9 cellular contexts compared by ENCODE assay signal in genomic region chr1:89286549-89287181, GRCh38. TPM values are rescaled to one million over a fixed set of nuclear protein-coding genes. Genes with fewer than 3 reads are reported as not detected.
DNase-seq lines count a peak whose midpoint lies in the region; ATAC-seq and TF ChIP-seq lines count a peak whose summit lies in the region.
"Had no signal": no experiment of that assay in that cellular context is flagged by ENCODE, and none has a peak within 500 bp of the region (broad histone marks: within the 10 kb centered on the region; RNA-seq: fewer than 3 reads in every experiment).

No MANE protein-coding gene starts in this region.

- peaks cover 61% of the 10 kb centered on the region for H3K4me1 Mint-ChIP-seq in CD8-positive, alpha-beta T cell (ENCODE audit: low read depth)

- DNase-seq in CD8-positive, alpha-beta T cell = no peak
- DNase-seq in esophagus squamous epithelium (lab: John Stamatoyannopoulos, UW) (no peak), NCI-H446 treated with DMSO at 0.1 percent for 48 hours (lab: John Stamatoyannopoulos, UW) (no peak), HPDE6-E6E7 (ENCODE audit: extremely low spot score) (no peak), SIG-M5 (lab: John Stamatoyannopoulos, UW) (no peak)

- H3K4me3 ChIP-seq in CD8-positive, alpha-beta T cell (ENCODE audit: low read depth, low read length) = peak overlapping the region; percentile 30
- peak overlapping the region in 2 of 4 donors; percentile 6 to 39 for H3K4me3 ChIP-seq in esophagus squamous epithelium
- H3K4me3 ChIP-seq: SJSA1 had no signal

- no peaks in the 10 kb centered on the region for H3K27me3 ChIP-seq in CD8-positive, alpha-beta T cell (ENCODE audit: insufficient read depth, low read length)
- H3K27me3 ChIP-seq in esophagus squamous epithelium = no peaks in the 10 kb centered on the region
- H3K27me3 ChIP-seq: SJSA1 had no signal

- peak; percentile 70 for ATAC-seq in CD8-positive, alpha-beta T cell
- ATAC-seq in GM19455 (IDR thresholded peaks at IDR 0.05; ENCODE audit: unreplicated experiment) = peak; percentile 93
- ATAC-seq in HG03378 (IDR thresholded peaks at IDR 0.05; ENCODE audit: unreplicated experiment) = peak; percentile 96
- no peak for ATAC-seq in SK-N-SH treated with all-trans-retinoic acid at 6 μM for 48 hours

- H3K27me3 Mint-ChIP-seq in CD8-positive, alpha-beta T cell (ENCODE audit: low read depth) = no peaks in the 10 kb centered on the region

- TF ChIP-seq CTCF in CD8-positive, alpha-beta T cell (IDR thresholded peaks at IDR 0.05) = no peak
- no peak for TF ChIP-seq CTCF in esophagus squamous epithelium (IDR thresholded peaks at IDR 0.05)

- no peaks in the 10 kb centered on the region for H3K36me3 Mint-ChIP-seq in CD8-positive, alpha-beta T cell

- H3K4me3 Mint-ChIP-seq in CD8-positive, alpha-beta T cell = peak overlapping the region; percentile 74

- H3K9me3 ChIP-seq in CD8-positive, alpha-beta T cell (ENCODE audit: low read length) = no peaks in the 10 kb centered on the region
- no peaks in the 10 kb centered on the region for H3K9me3 ChIP-seq in esophagus squamous epithelium
- H3K9me3 ChIP-seq: SJSA1 had no signal

- peak overlapping the region; percentile 90 for H3K27ac Mint-ChIP-seq in CD8-positive, alpha-beta T cell

- WGBS in esophagus squamous epithelium, 2 donors = 13 to 20% methylated on average over 3 of the region's 3 CpGs

- CTCF ChIA-PET in CD8-positive, alpha-beta T cell (lab: Charles Lee) = interaction anchor here (1.0 to 4.2 kb wide), 4 partner anchors 12 to 71 kb away, joined by 3 to 20 read pairs (median 4); no protein-coding TSS in a partner anchor

- peak overlapping the region; percentile 26 for H3K27ac ChIP-seq in CD8-positive, alpha-beta T cell (ENCODE audit: low read depth, low read length)
- H3K27ac ChIP-seq in esophagus squamous epithelium = peak overlapping the region in 3 of 4 donors; percentile 33 to 61 (median 41)
- H3K27ac ChIP-seq: SJSA1 had no signal

- POLR2A ChIA-PET in CD8-positive, alpha-beta T cell (lab: Charles Lee) = interaction anchor here (0.9 to 4.7 kb wide), 7 partner anchors 9 to 322 kb away, joined by 3 to 50 read pairs (median 5); partner anchors contain the start of gene GBP5

- no peaks in the 10 kb centered on the region for H3K36me3 ChIP-seq in CD8-positive, alpha-beta T cell (ENCODE audit: insufficient read depth, low read length)
- H3K36me3 ChIP-seq in esophagus squamous epithelium = no peaks in the 10 kb centered on the region
- H3K36me3 ChIP-seq: SJSA1 had no signal

- intact Hi-C loops in CD8-positive, alpha-beta T cell (cut with DNase I, micrococcal nuclease) = loop anchor here in 1 of 2 experiments (1.0 to 5.0 kb wide), 3 partner anchors 7 to 89 kb away; partner anchors contain the start of gene GBP4
- intact Hi-C loops in esophagus squamous epithelium (cut with DNase I) = no loop called here

- no peak for TF ChIP-seq POLR2A in esophagus squamous epithelium (IDR thresholded peaks at IDR 0.05)

- H3K9me3 Mint-ChIP-seq in CD8-positive, alpha-beta T cell = no peaks in the 10 kb centered on the region

- peaks cover 48% of the 10 kb centered on the region for H3K4me1 ChIP-seq in CD8-positive, alpha-beta T cell (ENCODE audit: insufficient read depth, low read length)
- H3K4me1 ChIP-seq in esophagus squamous epithelium = peaks cover 0 to 20% (median 15%) of the 10 kb centered on the region in 3 donors
- H3K4me1 ChIP-seq: SJSA1 had no signal

TF ChIP-seq in SK-N-SH treated with all-trans-retinoic acid at 6 μM for 48 hours, 23 proteins besides CTCF, POLR2A, EP300 and RAD21:
- TF ChIP-seq SNAI2 (CRISPR knock-in tag; IDR thresholded peaks at IDR 0.05) (no peak), PPARA (CRISPR knock-in tag; IDR thresholded peaks at IDR 0.05; ENCODE audit: borderline replicate concordance) (no peak), ZFP3 (CRISPR knock-in tag; IDR thresholded peaks at IDR 0.05) (no peak), ZNF8 (CRISPR knock-in tag; IDR thresholded peaks at IDR 0.05) (no peak), OSR1 (CRISPR knock-in tag; IDR thresholded peaks at IDR 0.05) (no peak), CSDC2 (CRISPR knock-in tag; IDR thresholded peaks at IDR 0.05) (no peak), CSRNP3 (CRISPR knock-in tag; IDR thresholded peaks at IDR 0.05) (no peak), ARNTL (CRISPR knock-in tag; IDR thresholded peaks at IDR 0.05; ENCODE audit: borderline replicate concordance, low read depth) (no peak)
- TF ChIP-seq, protein P1, sequence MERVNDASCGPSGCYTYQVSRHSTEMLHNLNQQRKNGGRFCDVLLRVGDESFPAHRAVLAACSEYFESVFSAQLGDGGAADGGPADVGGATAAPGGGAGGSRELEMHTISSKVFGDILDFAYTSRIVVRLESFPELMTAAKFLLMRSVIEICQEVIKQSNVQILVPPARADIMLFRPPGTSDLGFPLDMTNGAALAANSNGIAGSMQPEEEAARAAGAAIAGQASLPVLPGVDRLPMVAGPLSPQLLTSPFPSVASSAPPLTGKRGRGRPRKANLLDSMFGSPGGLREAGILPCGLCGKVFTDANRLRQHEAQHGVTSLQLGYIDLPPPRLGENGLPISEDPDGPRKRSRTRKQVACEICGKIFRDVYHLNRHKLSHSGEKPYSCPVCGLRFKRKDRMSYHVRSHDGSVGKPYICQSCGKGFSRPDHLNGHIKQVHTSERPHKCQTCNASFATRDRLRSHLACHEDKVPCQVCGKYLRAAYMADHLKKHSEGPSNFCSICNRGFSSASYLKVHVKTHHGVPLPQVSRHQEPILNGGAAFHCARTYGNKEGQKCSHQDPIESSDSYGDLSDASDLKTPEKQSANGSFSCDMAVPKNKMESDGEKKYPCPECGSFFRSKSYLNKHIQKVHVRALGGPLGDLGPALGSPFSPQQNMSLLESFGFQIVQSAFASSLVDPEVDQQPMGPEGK (CRISPR knock-in tag; IDR thresholded peaks at IDR 0.05; ENCODE audit: borderline replicate concordance) = no peak

RNA-seq across cellular contexts. Expression of gene GBP5, which starts 14.0 kb away (rescaled TPM):
- 100 to 1,000 TPM; 114 to 125 TPM for total RNA-seq in CD8-positive, alpha-beta T cell
- total RNA-seq in esophagus squamous epithelium = 1 to 10 TPM; 2.4 to 6.4 (median 4.8) TPM

Comparison
In these comparisons a context has a peak if more than half of its experiments do, and no peak if none do; other contexts are left out.
1. RNA of gene GBP5, which starts 14.0 kb away (total RNA-seq): 114 to 125 TPM in CD8-positive, alpha-beta T cell; 2.4 to 6.4 TPM in esophagus squamous epithelium; every median in the first group is over 10 times any median in the second.